8 cellular contexts compared by ENCODE assay signal in genomic region chr12:48601013-48601756, GRCh38. TPM values are rescaled to one million over a fixed set of nuclear protein-coding genes. Genes with fewer than 3 reads are reported as not detected.
A peak's percentile ranks its signal among the peaks of the same experiment; 100 is the strongest.
DNase-seq lines count a peak whose midpoint lies in the region; ATAC-seq and TF ChIP-seq lines count a peak whose summit lies in the region.

No MANE protein-coding gene starts in this region.

- TF ChIP-seq CTCF in A673 (conservative IDR thresholded peaks at IDR 0.05; ENCODE audit: low read depth, low read length) (no peak), cardiac fibroblast (IDR thresholded peaks at IDR 0.05; ENCODE audit: low read depth, low read length) (no peak)

- BruUV-seq in A673 (replicated peaks; lab: Mats Ljungman, UMichigan), result no TSS peak

- 79 to 80% methylated on average over 11 of the region's 11 CpGs for WGBS in aorta, 2 donors

- CTCF ChIA-PET in A673 (lab: Charles Lee), result no interaction called here

- H3K4me1 ChIP-seq in A673 (ENCODE audit: insufficient read depth, low read length, poor library complexity, severe bottlenecking), result no peaks in the 10 kb centered on the region
- no peaks in the 10 kb centered on the region for H3K4me1 ChIP-seq in aorta (ENCODE audit: control insufficient read depth in 1 of 2, insufficient read depth in 2 of 2, low read length in 2 of 2)

- intact Hi-C loops in A673 (cut with micrococcal nuclease; ENCODE audit: unreplicated experiment) (no loop called here), aorta (cut with DNase I) (no loop called here)

- H3K36me3 ChIP-seq in A673 (ENCODE audit: insufficient read depth, low read length, poor library complexity, severe bottlenecking) (no peaks in the 10 kb centered on the region), aorta (ENCODE audit: control insufficient read depth in 1 of 2, insufficient read depth in 2 of 2, low read length in 1 of 2) (no peaks in the 10 kb centered on the region)

- ATAC-seq in GM19351 (IDR thresholded peaks at IDR 0.05; ENCODE audit: unreplicated experiment), result peak; percentile 94
- peak; percentile 71 for ATAC-seq in HG03108 (IDR thresholded peaks at IDR 0.05; ENCODE audit: unreplicated experiment)
- ATAC-seq in aorta (ENCODE audit: low FRiP score), result no peak

- H3K27ac ChIP-seq in A673 (ENCODE audit: low read depth, low read length, poor library complexity, severe bottlenecking) (no peak overlapping the region), aorta (ENCODE audit: low read depth in 1 of 2, low read length in 2 of 2) (no peak overlapping the region)

- DNase-seq in A673 (ENCODE audit: low spot score) (peak; percentile 21), cardiac fibroblast (ENCODE audit: low read depth in 2 of 2) (peak; percentile 3 to 32), NCI-H446 treated with DMSO at 0.1 percent for 48 hours (lab: John Stamatoyannopoulos, UW) (no peak), SK-N-DZ (ENCODE audit: low spot score) (no peak), NCI-H345 treated with DMSO at 0.1 percent for 48 hours (lab: John Stamatoyannopoulos, UW; ENCODE audit: unreplicated experiment) (no peak), aorta (no peak)

- H3K27me3 ChIP-seq in A673 (replicated peaks; ENCODE audit: insufficient read depth, low read depth, low read length, poor library complexity) (no peaks in the 10 kb centered on the region), aorta (ENCODE audit: control insufficient read depth in 1 of 2, insufficient read depth in 2 of 2, low read length in 1 of 2) (no peaks in the 10 kb centered on the region)

- H3K4me3 ChIP-seq in A673 (ENCODE audit: low read depth, low read length, poor library complexity, severe bottlenecking), result no peak overlapping the region
- no peak overlapping the region for H3K4me3 ChIP-seq in cardiac fibroblast (replicated peaks in 1 of 2; ENCODE audit: low read depth in 2 of 2, low read length in 2 of 2)
- H3K4me3 ChIP-seq in aorta (ENCODE audit: low read length in 2 of 2), result no peak overlapping the region

- H3K9me3 ChIP-seq in A673 (ENCODE audit: low read depth, low read length, poor library complexity, severe bottlenecking) (no peaks in the 10 kb centered on the region), aorta (ENCODE audit: control insufficient read depth, low read length) (peaks cover 10% of the 10 kb centered on the region)

- POLR2A ChIA-PET in A673 (lab: Charles Lee; ENCODE audit: low non-redundant PET), result no interaction called here

RNA-seq across cellular contexts. Expression of gene LALBA, which starts 31.3 kb away (rescaled TPM):
- total RNA-seq in A673 (2021), result not detected in 2 replicates
- polyA plus RNA-seq in SK-N-DZ (2014; cell fraction: cytosol; rRNA removed), result not detected in 2 replicates
- polyA plus RNA-seq in SK-N-DZ (2014; cell fraction: nucleus; rRNA removed), result not detected in 2 replicates
- not detected for total RNA-seq in aorta
- not detected for polyA plus RNA-seq in aorta

Comparison
In these comparisons a context has a peak if more than half of its experiments do, and no peak if none do; other contexts are left out.
1. DNase-seq: peak in A673 (single experiment) and cardiac fibroblast (2 of 2); none in NCI-H446 treated with DMSO at 0.1 percent for 48 hours (single experiment), SK-N-DZ (single experiment), NCI-H345 treated with DMSO at 0.1 percent for 48 hours (single experiment) and aorta (0 of 2).